Comparison of ENCODE assay signal across 24 cellular contexts in genomic region chr13:50995870-50996269, GRCh38.
A peak's percentile ranks its signal among the peaks of the same experiment; 100 is the strongest.
DNase-seq lines count a peak whose midpoint lies in the region; ATAC-seq lines count a peak whose summit lies in the region.
"Had no signal": no experiment of that assay in that cellular context is flagged by ENCODE, and none has a peak within 500 bp of the region (broad histone marks: within the 10 kb centered on the region; RNA-seq: fewer than 3 reads in every experiment).

No MANE protein-coding gene starts in this region.

- ATAC-seq in HG03097 (IDR thresholded peaks at IDR 0.05; ENCODE audit: low FRiP score, unreplicated experiment), result no peak
- ATAC-seq: Right ventricle myocardium inferior had no signal

- no peaks in the 10 kb centered on the region for H3K4me1 ChIP-seq in mesendoderm (ENCODE audit: control insufficient read depth, low read depth, low read length)

- H2AK5ac ChIP-seq in mesendoderm (ENCODE audit: low read length), result no peak overlapping the region

- H3K18ac ChIP-seq in mesendoderm (ENCODE audit: low read length), result no peak overlapping the region

- no peak overlapping the region for H4K8ac ChIP-seq in mesendoderm (ENCODE audit: low read depth, low read length)

- no peak overlapping the region for H3K56ac ChIP-seq in mesendoderm (ENCODE audit: low read length)

- H3K27ac ChIP-seq in mesendoderm (ENCODE audit: low read depth, low read length), result no peak overlapping the region
- H3K27ac ChIP-seq: C4-2B, GM23248, KMS-11 had no signal

- no peaks in the 10 kb centered on the region for H3K27me3 ChIP-seq in mesendoderm (ENCODE audit: insufficient read depth, low read length, poor library complexity)

- no peak overlapping the region for H2BK5ac ChIP-seq in mesendoderm (ENCODE audit: low read length)

- H3K9ac ChIP-seq in mesendoderm (ENCODE audit: low read length), result no peak overlapping the region
- H3K9ac ChIP-seq: GM23248, KMS-11, SK-N-SH had no signal

- H3K79me1 ChIP-seq in mesendoderm (ENCODE audit: low read length), result no peaks in the 10 kb centered on the region

- no peaks in the 10 kb centered on the region for H3K79me2 ChIP-seq in mesendoderm (ENCODE audit: control insufficient read depth, insufficient read depth, low read length)

- no CpG with 5 or more reads among the region's 4 CpGs for WGBS in mesendoderm (ENCODE audit: extremely low coverage, insufficient coverage, low lambda C conversion rate)

- DNase-seq in NCI-H1694 (lab: John Stamatoyannopoulos, UW), result peak; percentile 11
- no peak for DNase-seq in NCI-H1694 treated with DMSO at 0.1 percent for 48 hours (lab: John Stamatoyannopoulos, UW)
- peak; percentile 23 for DNase-seq in NCI-H69 (lab: John Stamatoyannopoulos, UW)
- DNase-seq in mesendoderm, result no peak
- DNase-seq in central memory CD4-positive, alpha-beta T cell, result no peak
- DNase-seq in NK-92 (lab: John Stamatoyannopoulos, UW; ENCODE audit: unreplicated experiment), result no peak
- DNase-seq: 8988T; AML-193; Calu3; CD8-positive, alpha-beta memory T cell; DMS153; GM23248; NCI-H1048; NCI-H1417 treated with DMSO at 0.1 percent for 48 hours; NCI-H2029; NCI-H226; NCI-H524; NCI-H82; SK-N-SH had no signal

- no peak overlapping the region for H3K23ac ChIP-seq in mesendoderm (ENCODE audit: low read length)

- H4K5ac ChIP-seq in mesendoderm (ENCODE audit: low read length), result peak overlapping the region; percentile 23

- H2BK15ac ChIP-seq in mesendoderm (replicated peaks; ENCODE audit: low read depth), result no peak overlapping the region

- no peak overlapping the region for H2BK120ac ChIP-seq in mesendoderm (ENCODE audit: low read depth, low read length)

- H3K4ac ChIP-seq in mesendoderm (ENCODE audit: low read depth, low read length), result no peak overlapping the region

- H3K4me2 ChIP-seq in mesendoderm (ENCODE audit: low read length), result no peak overlapping the region
- H3K4me2 ChIP-seq: KMS-11, SK-N-SH had no signal

- no peaks in the 10 kb centered on the region for H3K36me3 ChIP-seq in mesendoderm (ENCODE audit: control insufficient read depth, insufficient read depth, low read length)
- H3K36me3 ChIP-seq: HAP-1 had no signal

- H3K4me3 ChIP-seq in mesendoderm (ENCODE audit: low read length), result no peak overlapping the region
- H3K4me3 ChIP-seq: GM23248, HAP-1 had no signal

Comparison
In these comparisons a context has a peak if more than half of its experiments do, and no peak if none do; other contexts are left out.
1. DNase-seq: peak in NCI-H1694 (single experiment) and NCI-H69 (single experiment); none in NCI-H1694 treated with DMSO at 0.1 percent for 48 hours (single experiment), mesendoderm (single experiment), central memory CD4-positive, alpha-beta T cell (single experiment) and NK-92 (single experiment).